In the genomic region with DNA sequence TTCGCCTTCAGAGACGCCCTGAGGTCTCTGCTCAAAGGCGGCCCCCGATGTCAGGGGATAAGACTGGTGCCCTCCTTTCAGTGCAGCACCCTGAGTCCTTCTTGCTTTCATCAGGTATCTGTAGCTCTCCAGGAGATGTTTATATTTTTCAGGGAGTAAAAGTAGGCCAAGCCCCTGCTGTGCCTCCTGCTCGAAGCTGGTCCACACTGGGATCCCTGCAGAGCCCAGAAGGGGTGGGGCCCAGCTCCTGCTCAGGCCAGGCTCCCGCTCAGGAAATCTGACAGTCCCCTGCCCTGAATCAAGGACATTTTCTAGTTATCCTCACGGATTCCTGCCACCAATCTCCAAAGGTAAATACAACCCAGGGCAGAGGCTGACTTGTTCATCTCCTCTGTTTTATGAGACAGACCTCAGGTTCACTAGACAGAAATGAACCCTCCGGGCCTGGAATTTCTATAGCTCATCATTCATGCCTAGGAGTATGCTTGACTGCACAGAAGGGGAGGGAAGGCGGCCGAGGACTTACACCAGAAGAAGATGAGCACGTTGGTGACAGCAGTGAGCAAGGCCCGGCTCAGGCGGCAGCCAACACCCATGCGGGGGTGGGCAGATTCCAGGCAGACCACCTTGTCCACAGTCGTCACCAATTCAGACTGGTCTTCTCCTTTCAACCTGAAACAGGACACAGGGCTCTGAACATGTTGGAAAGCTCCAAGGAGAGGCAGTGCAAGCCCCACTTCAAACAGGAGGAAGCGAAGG, we compare ENCODE assay signal across 23 cellular contexts. TPM values are rescaled to one million over a fixed set of nuclear protein-coding genes. Genes with fewer than 3 reads are reported as not detected.
"Had no signal": no experiment of that assay in that cellular context is flagged by ENCODE, and none has a peak within 500 bp of the region (broad histone marks: within the 10 kb centered on the region; RNA-seq: fewer than 3 reads in every experiment).

No MANE protein-coding gene starts in this region.

- H3K4me3 Mint-ChIP-seq: activated CD4-positive, alpha-beta memory T cell treated with anti-CD3 and anti-CD28 coated beads for 36 hours; activated CD8-positive, alpha-beta memory T cell treated with anti-CD3 and anti-CD28 coated beads, Interleukin-2, amount 10 ng/mL, durations not matched to agents 7 days and 5 days; activated naive CD4-positive, alpha-beta T cell treated with anti-CD3 and anti-CD28 coated beads for 36 hours; activated naive CD8-positive, alpha-beta T cell treated with anti-CD3 and anti-CD28 coated beads, Interleukin-2, amount 50 U/mL, for 24 hours; T-cell had no signal

- H3K4me3 ChIP-seq: breast epithelium, dorsolateral prefrontal cortex, esophagus muscularis mucosa, lung, transverse colon had no signal

- DNase-seq: activated CD4-positive, alpha-beta memory T cell treated with anti-CD3 and anti-CD28 coated beads for 36 hours; activated CD8-positive, alpha-beta memory T cell treated with anti-CD3 and anti-CD28 coated beads, Interleukin-2, amount 10 ng/mL, durations not matched to agents 7 days and 5 days; activated naive CD4-positive, alpha-beta T cell treated with anti-CD3 and anti-CD28 coated beads for 36 hours; activated naive CD8-positive, alpha-beta T cell treated with anti-CD3 and anti-CD28 coated beads, Interleukin-2, amount 50 U/mL, for 24 hours; activated T-cell treated with anti-CD3 and anti-CD28 coated beads, Interleukin-2, amount 50 U/mL, for 1 hour; aorta; glutamatergic neuron; naive B cell; posterior cingulate gyrus; SK-N-SH; stimulated activated CD4-positive, alpha-beta T cell treated with anti-CD3 and anti-CD28 coated beads, Interleukin-2, amount 100 ng/mL, for 48 hours; stimulated activated naive CD4-positive, alpha-beta T cell; T-cell; T1000; transverse colon had no signal

- H3K27ac ChIP-seq: breast epithelium, esophagus muscularis mucosa, neutrophil, transverse colon had no signal

- H3K27ac Mint-ChIP-seq: activated CD4-positive, alpha-beta memory T cell treated with anti-CD3 and anti-CD28 coated beads for 36 hours; activated CD8-positive, alpha-beta memory T cell treated with anti-CD3 and anti-CD28 coated beads, Interleukin-2, amount 10 ng/mL, durations not matched to agents 7 days and 5 days; activated naive CD4-positive, alpha-beta T cell treated with anti-CD3 and anti-CD28 coated beads for 36 hours; activated naive CD8-positive, alpha-beta T cell treated with anti-CD3 and anti-CD28 coated beads, Interleukin-2, amount 50 U/mL, for 24 hours; activated T-helper 2 cell treated with anti-CD3 and anti-CD28 coated beads, Interferon-gamma antibody, Interleukin-2, Interleukin-4, amounts not matched to agents 10 μg/mL and 5 μg/mL and 100 μg/mL, durations not matched to agents 14 hours and 24 hours and 36 hours; T-cell had no signal

- ATAC-seq: activated CD8-positive, alpha-beta memory T cell treated with anti-CD3 and anti-CD28 coated beads, Interleukin-2, amount 10 ng/mL, durations not matched to agents 7 days and 5 days; activated naive CD8-positive, alpha-beta T cell treated with anti-CD3 and anti-CD28 coated beads, Interleukin-2, amount 50 U/mL, for 24 hours; T-cell had no signal

- H3K27me3 ChIP-seq: breast epithelium, dorsolateral prefrontal cortex, esophagus muscularis mucosa, neutrophil, transverse colon had no signal

- H3K9me3 ChIP-seq: breast epithelium, esophagus muscularis mucosa, neutrophil, SK-N-SH, transverse colon had no signal

- H3K4me1 Mint-ChIP-seq: activated naive CD8-positive, alpha-beta T cell treated with anti-CD3 and anti-CD28 coated beads, Interleukin-2, amount 50 U/mL, for 24 hours had no signal

- H3K27me3 Mint-ChIP-seq: activated CD4-positive, alpha-beta memory T cell treated with anti-CD3 and anti-CD28 coated beads for 36 hours; activated CD8-positive, alpha-beta memory T cell treated with anti-CD3 and anti-CD28 coated beads, Interleukin-2, amount 10 ng/mL, durations not matched to agents 7 days and 5 days; activated naive CD8-positive, alpha-beta T cell treated with anti-CD3 and anti-CD28 coated beads, Interleukin-2, amount 50 U/mL, for 24 hours; naive B cell; T-cell had no signal

- H3K4me1 ChIP-seq: breast epithelium, transverse colon had no signal

- H3K4me2 ChIP-seq: SK-N-SH had no signal

- H3K9ac ChIP-seq: SK-N-SH had no signal

- H3K9me3 Mint-ChIP-seq: activated CD4-positive, alpha-beta memory T cell treated with anti-CD3 and anti-CD28 coated beads for 36 hours; activated naive CD4-positive, alpha-beta T cell treated with anti-CD3 and anti-CD28 coated beads for 36 hours; activated naive CD8-positive, alpha-beta T cell treated with anti-CD3 and anti-CD28 coated beads, Interleukin-2, amount 50 U/mL, for 24 hours; activated T-helper 2 cell treated with anti-CD3 and anti-CD28 coated beads, Interferon-gamma antibody, Interleukin-2, Interleukin-4, amounts not matched to agents 10 μg/mL and 5 μg/mL and 100 μg/mL, durations not matched to agents 14 hours and 24 hours and 36 hours; naive B cell; T-cell had no signal

RNA-seq across cellular contexts. Expression of a gene that starts 25.9 kb away (rescaled TPM):
- total RNA-seq: activated CD4-positive, alpha-beta memory T cell treated with anti-CD3 and anti-CD28 coated beads for 36 hours; activated CD8-positive, alpha-beta memory T cell treated with anti-CD3 and anti-CD28 coated beads, Interleukin-2, amount 10 ng/mL, durations not matched to agents 7 days and 5 days; activated naive CD4-positive, alpha-beta T cell treated with anti-CD3 and anti-CD28 coated beads for 36 hours; activated T-helper 2 cell treated with anti-CD3 and anti-CD28 coated beads, Interferon-gamma antibody, Interleukin-2, Interleukin-4, amounts not matched to agents 10 μg/mL and 5 μg/mL and 100 μg/mL, durations not matched to agents 14 hours and 24 hours and 36 hours; aorta; breast epithelium; dorsolateral prefrontal cortex; esophagus muscularis mucosa; lung; mononuclear cell; skeletal muscle tissue; T-cell; transverse colon had no signal
- polyA plus RNA-seq: lung, SK-N-SH had no signal

RNA-seq across cellular contexts. Expression of a gene that starts 31.2 kb away (rescaled TPM):
- total RNA-seq: activated CD4-positive, alpha-beta memory T cell treated with anti-CD3 and anti-CD28 coated beads for 36 hours; activated CD8-positive, alpha-beta memory T cell treated with anti-CD3 and anti-CD28 coated beads, Interleukin-2, amount 10 ng/mL, durations not matched to agents 7 days and 5 days; activated naive CD4-positive, alpha-beta T cell treated with anti-CD3 and anti-CD28 coated beads for 36 hours; activated T-helper 2 cell treated with anti-CD3 and anti-CD28 coated beads, Interferon-gamma antibody, Interleukin-2, Interleukin-4, amounts not matched to agents 10 μg/mL and 5 μg/mL and 100 μg/mL, durations not matched to agents 14 hours and 24 hours and 36 hours; mononuclear cell; T-cell had no signal
